1 cellular context compared by ENCODE assay signal in genomic region chr5:90598300-90598699, GRCh38.
TF ChIP-seq lines count a peak whose summit lies in the region.

No MANE protein-coding gene starts in this region.

TF ChIP-seq in HepG2, 621 proteins besides CTCF, POLR2A, EP300 and RAD21:
- TF ChIP-seq NPAS2 (CRISPR knock-in tag; IDR thresholded peaks at IDR 0.05; ENCODE audit: borderline replicate concordance) = no peak
- TF ChIP-seq ZNF430 (CRISPR knock-in tag; IDR thresholded peaks at IDR 0.05) = no peak
- no peak for TF ChIP-seq ZNF850 (CRISPR knock-in tag; conservative IDR thresholded peaks at IDR 0.05)
- no peak for TF ChIP-seq FOXP1 (IDR thresholded peaks at IDR 0.05)
- TF ChIP-seq FOXP1 (CRISPR knock-in tag; IDR thresholded peaks at IDR 0.05) = no peak
- no peak for TF ChIP-seq GFI1 (CRISPR knock-in tag; IDR thresholded peaks at IDR 0.05; ENCODE audit: borderline replicate concordance)
- no peak for TF ChIP-seq ZNF317 (CRISPR knock-in tag; IDR thresholded peaks at IDR 0.05)
- TF ChIP-seq HES4 (CRISPR knock-in tag; IDR thresholded peaks at IDR 0.05; ENCODE audit: borderline replicate concordance) = no peak
- no peak for TF ChIP-seq SMARCC2 (IDR thresholded peaks at IDR 0.05)
- TF ChIP-seq PRPF4 (IDR thresholded peaks at IDR 0.05; ENCODE audit: low read depth, low read length, poor library complexity, severe bottlenecking) = no peak
- no peak for TF ChIP-seq MTERF4 (CRISPR knock-in tag; IDR thresholded peaks at IDR 0.05)
- no peak for TF ChIP-seq CHCHD3 (CRISPR knock-in tag; IDR thresholded peaks at IDR 0.05)
- TF ChIP-seq ZNF180 (CRISPR knock-in tag; IDR thresholded peaks at IDR 0.05; ENCODE audit: borderline replicate concordance, low read depth) = no peak
- no peak for TF ChIP-seq SAFB2 (CRISPR knock-in tag; IDR thresholded peaks at IDR 0.05; ENCODE audit: borderline replicate concordance, low read depth)
- TF ChIP-seq ZSCAN9 (CRISPR knock-in tag; IDR thresholded peaks at IDR 0.05; ENCODE audit: borderline replicate concordance) = no peak
- TF ChIP-seq DZIP1 (CRISPR knock-in tag; IDR thresholded peaks at IDR 0.05) = no peak
- TF ChIP-seq SNRNP70 (IDR thresholded peaks at IDR 0.05; ENCODE audit: low read depth, low read length) = no peak
- TF ChIP-seq ZNF503 (CRISPR knock-in tag; IDR thresholded peaks at IDR 0.05) = no peak
- no peak for TF ChIP-seq ZFP36 (IDR thresholded peaks at IDR 0.05; ENCODE audit: borderline replicate concordance, low read depth, low read length, partially characterized antibody)
- TF ChIP-seq SNAPC5 (CRISPR knock-in tag; IDR thresholded peaks at IDR 0.05; ENCODE audit: borderline replicate concordance) = no peak
